In genomic region chr6:85594197-85594930, GRCh38 we compare ENCODE assay signal across 8 cellular contexts. TPM values are rescaled to one million over a fixed set of nuclear protein-coding genes. Genes with fewer than 3 reads are reported as not detected.
DNase-seq lines count a peak whose midpoint lies in the region; ATAC-seq and TF ChIP-seq lines count a peak whose summit lies in the region.

No MANE protein-coding gene starts in this region.

- H3K9me3 ChIP-seq in OCI-LY1 (ENCODE audit: low read length), result peaks cover 6% of the 10 kb centered on the region; the same call in 1 of the 2 replicates

- H3K9me3 Mint-ChIP-seq in immature natural killer cell, result no peaks in the 10 kb centered on the region

- peaks cover 42 to 53% of the 10 kb centered on the region in 2 donors for H3K4me1 Mint-ChIP-seq in immature natural killer cell

- WGBS in adipose tissue, 3 donors, result 1% methylated on average over 35 of the region's 35 CpGs

- H3K27ac Mint-ChIP-seq in immature natural killer cell, result peak overlapping the region; percentile 93 to 98 (median 96)

- H3K9ac ChIP-seq in OCI-LY1 (ENCODE audit: low read length), result peak overlapping the region; percentile 70

- ATAC-seq in Right ventricle myocardium superior (ENCODE audit: poor library complexity) (peak; percentile 8), Right ventricle myocardium inferior (no peak), HG03064 (IDR thresholded peaks at IDR 0.05; ENCODE audit: low read depth, unreplicated experiment) (peak; percentile 7)

- peak overlapping the region; percentile 68 for H3K4me3 ChIP-seq in OCI-LY1 (ENCODE audit: low read depth, low read length, poor library complexity, severe bottlenecking)

- H3K4me2 ChIP-seq in OCI-LY1 (ENCODE audit: low read length), result peak overlapping the region; percentile 68

- H3K27me3 Mint-ChIP-seq in immature natural killer cell (ENCODE audit: low read depth in 3 of 3), result peaks cover 9 to 18% (median 13%) of the 10 kb centered on the region in 3 donors

- DNase-seq in Right ventricle myocardium superior (no peak), Right ventricle myocardium inferior (ENCODE audit: missing footprints) (no peak), immature natural killer cell (no peak), DMS114 treated with DMSO at 0.1 percent for 48 hours (lab: John Stamatoyannopoulos, UW; ENCODE audit: unreplicated experiment) (no peak)
- peak; percentile 56 to 64 for DNase-seq in stimulated activated CD4-positive, alpha-beta T cell treated with anti-CD3 and anti-CD28 coated beads, Interleukin-2, amount 100 ng/mL, for 24 hours

- peaks cover 22% of the 10 kb centered on the region for H3K79me2 ChIP-seq in OCI-LY1 (ENCODE audit: insufficient read depth, low read length)

- H3K36me3 ChIP-seq in OCI-LY1 (ENCODE audit: insufficient read depth, low read length), result peaks cover 26% of the 10 kb centered on the region

- H3K4me1 ChIP-seq in OCI-LY1 (ENCODE audit: insufficient read depth, low read length, severe bottlenecking), result peaks cover 23% of the 10 kb centered on the region

- no peak for TF ChIP-seq CTCF in OCI-LY1 (IDR thresholded peaks at IDR 0.05; ENCODE audit: low read length)

- H3K4me3 Mint-ChIP-seq in immature natural killer cell, result peak overlapping the region; percentile 94 to 98 (median 96)

- H4K20me1 ChIP-seq in OCI-LY1 (ENCODE audit: insufficient read depth, low read length), result no peaks in the 10 kb centered on the region

- intact Hi-C loops in Right ventricle myocardium superior (cut with DNase I) (loop anchor here (5.0 kb wide), 2 partner anchors 48 to 83 kb away; partner anchors contain the start of gene SYNCRIP), Right ventricle myocardium inferior (cut with DNase I) (loop anchor here (1.0 kb wide), 1 partner anchor 48 kb away; the partner anchor contains the start of gene SYNCRIP)

- H3K9me2 ChIP-seq in OCI-LY1 (ENCODE audit: low read depth, low read length), result no peaks in the 10 kb centered on the region

- H2AFZ ChIP-seq in OCI-LY1 (ENCODE audit: low read length), result no peak overlapping the region

- H3K27me3 ChIP-seq in OCI-LY1 (ENCODE audit: insufficient read depth, low read length), result no peaks in the 10 kb centered on the region

- H3K36me3 Mint-ChIP-seq in immature natural killer cell, result peaks cover 4 to 5% (median 5%) of the 10 kb centered on the region in 3 donors

- no peaks in the 10 kb centered on the region; the same call in 1 of the 2 replicates for H3F3A ChIP-seq in OCI-LY1 (ENCODE audit: insufficient read depth, low read length)

- H3K27ac ChIP-seq in OCI-LY1 (ENCODE audit: low read depth, low read length, poor library complexity, severe bottlenecking) (peak overlapping the region; percentile 84), adipose tissue (ENCODE audit: low read depth, low read length) (peak overlapping the region; percentile 95)

RNA-seq across cellular contexts. Expression of gene SNX14, which starts 0.7 kb away (rescaled TPM):
- total RNA-seq in Right ventricle myocardium superior (27.6 TPM), Right ventricle myocardium inferior (24.3 TPM)
- polyA plus RNA-seq in adipose tissue (10 to 100 TPM; 33.0 to 48.6 (median 33.3) TPM), immature natural killer cell (10 to 100 TPM; 49.0 to 83.1 (median 67.1) TPM)

RNA-seq across cellular contexts. Expression of gene SYNCRIP, which starts 48.3 kb away (rescaled TPM):
- total RNA-seq in Right ventricle myocardium superior, result 55.7 TPM
- total RNA-seq in Right ventricle myocardium inferior, result 53.0 TPM
- polyA plus RNA-seq in adipose tissue, result 10 to 100 TPM; 18.9 to 48.5 (median 42.6) TPM
- 10 to 100 TPM; 39.1 to 83.6 (median 46.8) TPM for polyA plus RNA-seq in immature natural killer cell

Comparison
In these comparisons a context has a peak if more than half of its experiments do, and no peak if none do; other contexts are left out.
1. DNase-seq: peak in stimulated activated CD4-positive, alpha-beta T cell treated with anti-CD3 and anti-CD28 coated beads, Interleukin-2, amount 100 ng/mL, for 24 hours (2 of 2); none in Right ventricle myocardium superior (single experiment), Right ventricle myocardium inferior (single experiment), immature natural killer cell (0 of 3) and DMS114 treated with DMSO at 0.1 percent for 48 hours (single experiment).